Comparison of ENCODE assay signal across 11 cellular contexts in the genomic region with DNA sequence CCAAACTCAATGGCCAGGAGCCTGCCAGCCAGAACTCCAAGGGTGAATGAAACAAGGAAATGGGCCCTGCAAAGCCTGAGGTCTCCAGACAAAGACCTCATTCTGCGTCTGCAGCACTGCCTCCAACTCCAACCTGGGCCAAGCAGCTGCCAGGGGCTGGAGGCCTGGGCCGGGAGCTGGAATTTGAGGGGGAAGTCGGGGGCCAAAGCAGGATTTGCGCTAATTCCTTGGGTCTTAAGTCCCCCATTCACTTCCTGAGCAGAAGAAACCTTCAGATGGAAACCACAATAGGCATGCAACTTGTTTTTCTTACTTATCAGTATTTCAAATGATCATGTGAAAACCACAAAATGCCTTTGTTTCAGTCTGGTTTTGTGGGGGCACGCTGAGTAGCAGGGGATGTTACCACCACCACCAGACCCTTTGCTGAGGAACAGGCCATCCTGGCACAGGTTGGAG. TPM values are rescaled to one million over a fixed set of nuclear protein-coding genes. Genes with fewer than 3 reads are reported as not detected.
DNase-seq lines count a peak whose midpoint lies in the region; ATAC-seq and TF ChIP-seq lines count a peak whose summit lies in the region.
"Had no signal": no experiment of that assay in that cellular context is flagged by ENCODE, and none has a peak within 500 bp of the region (broad histone marks: within the 10 kb centered on the region; RNA-seq: fewer than 3 reads in every experiment).

No MANE protein-coding gene starts in this region.

- no peaks in the 10 kb centered on the region for H3K27me3 Mint-ChIP-seq in CD4-positive, CD25-positive, alpha-beta regulatory T cell

- ATAC-seq in CD4-positive, CD25-positive, alpha-beta regulatory T cell (ENCODE audit: low read depth in 2 of 2): no peak
- no peak for ATAC-seq in GM19023 (IDR thresholded peaks at IDR 0.05; ENCODE audit: unreplicated experiment)

- H3K4me1 Mint-ChIP-seq in CD4-positive, CD25-positive, alpha-beta regulatory T cell: peaks cover 0 to 55% (median 20%) of the 10 kb centered on the region in 4 donors

- peak overlapping the region; percentile 76 to 90 (median 83) for H3K27ac Mint-ChIP-seq in CD4-positive, CD25-positive, alpha-beta regulatory T cell

- peak overlapping the region in 2 of 4 donors; percentile 13 to 39 for H3K4me3 Mint-ChIP-seq in CD4-positive, CD25-positive, alpha-beta regulatory T cell

- peak overlapping the region; percentile 93 for H2AFZ ChIP-seq in parathyroid adenoma

- no peaks in the 10 kb centered on the region for H3K9me3 Mint-ChIP-seq in CD4-positive, CD25-positive, alpha-beta regulatory T cell

- no peaks in the 10 kb centered on the region for H3K27me3 ChIP-seq in CD4-positive, CD25-positive, alpha-beta regulatory T cell (ENCODE audit: control insufficient read depth, insufficient read depth, low read length)
- H3K27me3 ChIP-seq in SJCRH30: no peaks in the 10 kb centered on the region
- no peaks in the 10 kb centered on the region for H3K27me3 ChIP-seq in effector memory CD4-positive, alpha-beta T cell (replicated peaks; ENCODE audit: control insufficient read depth, insufficient read depth, low read length, poor library complexity, severe bottlenecking)
- no peaks in the 10 kb centered on the region for H3K27me3 ChIP-seq in parathyroid adenoma (ENCODE audit: control insufficient read depth, insufficient read depth, low read length)

- no peak for DNase-seq in CD4-positive, CD25-positive, alpha-beta regulatory T cell
- DNase-seq in SJCRH30: peak; percentile 84 to 90
- no peak for DNase-seq in effector memory CD4-positive, alpha-beta T cell
- DNase-seq in NCI-H146 treated with DMSO at 0.1 percent for 48 hours (lab: John Stamatoyannopoulos, UW; ENCODE audit: unreplicated experiment): no peak
- no peak for DNase-seq in LoVo (ENCODE audit: low spot score)
- DNase-seq in NCI-H446 treated with DMSO at 0.1 percent for 48 hours (lab: John Stamatoyannopoulos, UW): no peak
- DNase-seq: MV-4-11; stimulated activated CD8-positive, alpha-beta memory T cell treated with anti-CD3 and anti-CD28 coated beads, Interleukin-4, amount 100 ng/mL, for 48 hours; SW 1271 had no signal

- H3K4me2 ChIP-seq in parathyroid adenoma (ENCODE audit: low read length): no peak overlapping the region

- H3K36me3 ChIP-seq in CD4-positive, CD25-positive, alpha-beta regulatory T cell (ENCODE audit: control insufficient read depth, insufficient read depth, low read length): no peaks in the 10 kb centered on the region
- H3K36me3 ChIP-seq in SJCRH30 (no peaks in the 10 kb centered on the region), parathyroid adenoma (ENCODE audit: control insufficient read depth, insufficient read depth, low read length) (no peaks in the 10 kb centered on the region)
- no peaks in the 10 kb centered on the region for H3K36me3 ChIP-seq in effector memory CD4-positive, alpha-beta T cell (ENCODE audit: control insufficient read depth, insufficient read depth, low read length)

- no peaks in the 10 kb centered on the region for H3K79me2 ChIP-seq in parathyroid adenoma

- no peak overlapping the region for H3K4me3 ChIP-seq in CD4-positive, CD25-positive, alpha-beta regulatory T cell (ENCODE audit: low read depth, low read length)
- H3K4me3 ChIP-seq in SJCRH30 (no peak overlapping the region), parathyroid adenoma (ENCODE audit: low read depth, low read length) (no peak overlapping the region)
- no peak overlapping the region for H3K4me3 ChIP-seq in effector memory CD4-positive, alpha-beta T cell (ENCODE audit: insufficient read depth, low read depth, low read length, poor library complexity, severe bottlenecking)

- no peak for TF ChIP-seq CTCF in parathyroid adenoma (IDR thresholded peaks at IDR 0.05)

- no peak overlapping the region for H3K27ac ChIP-seq in CD4-positive, CD25-positive, alpha-beta regulatory T cell (ENCODE audit: insufficient read depth, low read length, poor library complexity, severe bottlenecking)
- H3K27ac ChIP-seq in SJCRH30: peak overlapping the region; percentile 71
- peak overlapping the region; percentile 20 for H3K27ac ChIP-seq in effector memory CD4-positive, alpha-beta T cell (ENCODE audit: insufficient read depth, low read length, poor library complexity, severe bottlenecking)
- H3K27ac ChIP-seq in parathyroid adenoma: peak overlapping the region; percentile 76

- H3K36me3 Mint-ChIP-seq in CD4-positive, CD25-positive, alpha-beta regulatory T cell: no peaks in the 10 kb centered on the region

- no peaks in the 10 kb centered on the region for H3K9me3 ChIP-seq in CD4-positive, CD25-positive, alpha-beta regulatory T cell (ENCODE audit: control insufficient read depth in 2 of 2, low read length in 2 of 2)
- H3K9me3 ChIP-seq in SJCRH30 (replicated peaks) (no peaks in the 10 kb centered on the region), parathyroid adenoma (ENCODE audit: control insufficient read depth, low read length) (no peaks in the 10 kb centered on the region)
- H3K9me3 ChIP-seq in effector memory CD4-positive, alpha-beta T cell (ENCODE audit: control insufficient read depth, low read length): no peaks in the 10 kb centered on the region

- H3K4me1 ChIP-seq in CD4-positive, CD25-positive, alpha-beta regulatory T cell (ENCODE audit: control insufficient read depth, insufficient read depth, low read length, poor library complexity, severe bottlenecking): peaks cover 17% of the 10 kb centered on the region
- H3K4me1 ChIP-seq in SJCRH30 (peaks cover 60% of the 10 kb centered on the region), parathyroid adenoma (peaks cover 14% of the 10 kb centered on the region)
- peaks cover 20% of the 10 kb centered on the region for H3K4me1 ChIP-seq in effector memory CD4-positive, alpha-beta T cell (ENCODE audit: control insufficient read depth, insufficient read depth, low read length, poor library complexity, severe bottlenecking)

- no peak overlapping the region for H3K9ac ChIP-seq in parathyroid adenoma

RNA-seq across cellular contexts. Expression of a gene that starts 23.0 kb away (rescaled TPM):
- 138 TPM for total RNA-seq in CD4-positive, CD25-positive, alpha-beta regulatory T cell
- polyA plus RNA-seq in CD4-positive, CD25-positive, alpha-beta regulatory T cell: 100 to 1,000 TPM in 1 of 4 donors, 10 to 100 TPM in 3; 68.8 to 113 (median 93.1) TPM
- 0.26 and 0.41 TPM in 2 replicates for total RNA-seq in SJCRH30 (2014; rRNA removed; shearing (Covaris generic))

RNA-seq across cellular contexts. Expression of a gene that starts 57.2 kb away (rescaled TPM):
- 3.0 TPM for total RNA-seq in CD4-positive, CD25-positive, alpha-beta regulatory T cell
- polyA plus RNA-seq in CD4-positive, CD25-positive, alpha-beta regulatory T cell: 10 to 100 TPM; 10.6 to 21.9 (median 21.0) TPM
- 27.8 and 29.6 TPM in 2 replicates for total RNA-seq in SJCRH30 (2014; rRNA removed; shearing (Covaris generic))

Comparison
In these comparisons a context has a peak if more than half of its experiments do, and no peak if none do; other contexts are left out.
1. DNase-seq: peak in SJCRH30 (2 of 2); none in CD4-positive, CD25-positive, alpha-beta regulatory T cell (0 of 3), effector memory CD4-positive, alpha-beta T cell (0 of 3), NCI-H146 treated with DMSO at 0.1 percent for 48 hours (single experiment), LoVo (single experiment) and NCI-H446 treated with DMSO at 0.1 percent for 48 hours (single experiment).
2. RNA of a gene that starts 23.0 kb away (total RNA-seq): 138 TPM in CD4-positive, CD25-positive, alpha-beta regulatory T cell (single experiment); 0.26 to 0.41 TPM in SJCRH30; every median in the first group is over 10 times any median in the second.